ENCODE assay signal across 9 cellular contexts in genomic region chr3:4739289-4740236, GRCh38.
DNase-seq lines count a peak whose midpoint lies in the region; ATAC-seq and TF ChIP-seq lines count a peak whose summit lies in the region.
"Had no signal": no experiment of that assay in that cellular context is flagged by ENCODE, and none has a peak within 500 bp of the region (broad histone marks: within the 10 kb centered on the region; RNA-seq: fewer than 3 reads in every experiment).

No MANE protein-coding gene starts in this region.

- H3K27me3 ChIP-seq in heart right ventricle = no peaks in the 10 kb centered on the region
- no peaks in the 10 kb centered on the region for H3K27me3 ChIP-seq in muscle layer of duodenum (ENCODE audit: low read depth, low read length)
- no peaks in the 10 kb centered on the region for H3K27me3 ChIP-seq in aorta (ENCODE audit: control insufficient read depth in 1 of 2, insufficient read depth in 2 of 2, low read length in 1 of 2)

- H3K9me3 ChIP-seq in heart right ventricle (peaks cover 0 to 9% (median 0%) of the 10 kb centered on the region in 11 donors), muscle layer of duodenum (ENCODE audit: control insufficient read depth in 1 of 2, low read length in 2 of 2) (no peaks in the 10 kb centered on the region), aorta (ENCODE audit: control insufficient read depth, low read length) (no peaks in the 10 kb centered on the region)

- peaks cover 3% of the 10 kb centered on the region for H3K9me3 Mint-ChIP-seq in activated naive CD8-positive, alpha-beta T cell (ENCODE audit: low read depth)
- H3K9me3 Mint-ChIP-seq: nephron had no signal

- peaks cover 34% of the 10 kb centered on the region for H3K36me3 Mint-ChIP-seq in activated naive CD8-positive, alpha-beta T cell

- H3K27ac ChIP-seq in heart right ventricle = peak overlapping the region in 9 of 10 donors; percentile 61 to 97 (median 88)
- peak overlapping the region; percentile 94 for H3K27ac ChIP-seq in muscle layer of duodenum (ENCODE audit: low read length)
- H3K27ac ChIP-seq in aorta (ENCODE audit: low read depth in 1 of 2, low read length in 2 of 2) = peak overlapping the region; percentile 43 to 94

- DNase-seq in heart right ventricle = no peak
- no peak for DNase-seq in cardiac septum (ENCODE audit: low spot score)
- no peak for DNase-seq in aorta
- no peak for DNase-seq in SKM-1 treated with dmso at 0.1 percent for 144 hours (lab: John Stamatoyannopoulos, UW; ENCODE audit: unreplicated experiment)

- peak overlapping the region; percentile 57 for H3K4me3 Mint-ChIP-seq in activated naive CD8-positive, alpha-beta T cell
- H3K4me3 Mint-ChIP-seq: nephron had no signal

- H3K4me1 ChIP-seq in heart right ventricle = peaks cover 10 to 81% (median 53%) of the 10 kb centered on the region in 9 donors
- H3K4me1 ChIP-seq in muscle layer of duodenum (ENCODE audit: control insufficient read depth in 1 of 2, insufficient read depth in 2 of 2, low read length in 2 of 2) = peaks cover 7 to 23% of the 10 kb centered on the region in 2 donors
- peaks cover 0 to 5% of the 10 kb centered on the region in 2 donors for H3K4me1 ChIP-seq in aorta (ENCODE audit: control insufficient read depth in 1 of 2, insufficient read depth in 2 of 2, low read length in 2 of 2)

- TF ChIP-seq CTCF in heart right ventricle (IDR thresholded peaks at IDR 0.05) = no peak

- H3K4me1 Mint-ChIP-seq in activated naive CD8-positive, alpha-beta T cell (ENCODE audit: low read depth) = peaks cover 74% of the 10 kb centered on the region

- no peak for ATAC-seq in heart right ventricle
- ATAC-seq in aorta (ENCODE audit: low FRiP score) = no peak
- ATAC-seq in GM21786 (IDR thresholded peaks at IDR 0.05; ENCODE audit: unreplicated experiment) = no peak
- ATAC-seq in GM21526 (IDR thresholded peaks at IDR 0.05; ENCODE audit: low FRiP score, unreplicated experiment) = no peak

- intact Hi-C loops in heart right ventricle (cut with DNase I) (loop anchor here in 5 of 10 donors (2.0 to 10.0 kb wide), 6 partner anchors 88 to 248 kb away; partner anchors contain the start of gene BHLHE40 (in 1 of the 5)), cardiac septum (cut with DNase I) (loop anchor here (5.0 kb wide), 1 partner anchor 88 kb away; no protein-coding TSS in a partner anchor), aorta (cut with DNase I) (loop anchor here (2.0 to 10.0 kb wide), 3 partner anchors 63 to 285 kb away; partner anchors contain the start of gene BHLHE40 (in 1 of the 2))

- peak overlapping the region; percentile 85 for H3K27ac Mint-ChIP-seq in activated naive CD8-positive, alpha-beta T cell

- H3K36me3 ChIP-seq in heart right ventricle (peaks cover 0 to 34% (median 0%) of the 10 kb centered on the region in 9 donors), muscle layer of duodenum (ENCODE audit: control insufficient read depth in 1 of 2, insufficient read depth in 2 of 2, low read length in 2 of 2) (peaks cover 5 to 11% of the 10 kb centered on the region in 2 donors), aorta (ENCODE audit: control insufficient read depth in 1 of 2, insufficient read depth in 2 of 2, low read length in 1 of 2) (peaks cover 0 to 3% of the 10 kb centered on the region in 2 donors)

- WGBS in heart right ventricle, 2 donors = 93 to 98% methylated on average over 9 of the region's 9 CpGs
- WGBS in aorta, 2 donors = 93 to 96% methylated on average over 9 of the region's 9 CpGs

- H3K4me3 ChIP-seq in heart right ventricle = no peak overlapping the region
- no peak overlapping the region for H3K4me3 ChIP-seq in muscle layer of duodenum (ENCODE audit: low read depth in 1 of 2, low read length in 2 of 2)
- no peak overlapping the region for H3K4me3 ChIP-seq in aorta (ENCODE audit: low read length in 2 of 2)

- H3K27me3 Mint-ChIP-seq in activated naive CD8-positive, alpha-beta T cell = no peaks in the 10 kb centered on the region
